8 cellular contexts compared by ENCODE assay signal in genomic region chr18:80148316-80149199, GRCh38. TPM values are rescaled to one million over a fixed set of nuclear protein-coding genes. Genes with fewer than 3 reads are reported as not detected.
DNase-seq lines count a peak whose midpoint lies in the region; ATAC-seq, FAIRE-seq and TF ChIP-seq lines count a peak whose summit lies in the region.

No MANE protein-coding gene starts in this region.

- peaks cover 9% of the 10 kb centered on the region for H3K27me3 ChIP-seq in CD4-positive, CD25-positive, alpha-beta regulatory T cell (ENCODE audit: control insufficient read depth, insufficient read depth, low read length)
- H3K27me3 ChIP-seq in thymus (ENCODE audit: control insufficient read depth, insufficient read depth) = no peaks in the 10 kb centered on the region

- H3K36me3 Mint-ChIP-seq in CD4-positive, CD25-positive, alpha-beta regulatory T cell = no peaks in the 10 kb centered on the region
- H3K36me3 Mint-ChIP-seq in activated naive CD8-positive, alpha-beta T cell treated with anti-CD3 and anti-CD28 coated beads, Interleukin-2, amount 50 U/mL, for 24 hours (ENCODE audit: low read depth) = peaks cover 3% of the 10 kb centered on the region

- peaks cover 9% of the 10 kb centered on the region for H3K4me1 ChIP-seq in CD4-positive, CD25-positive, alpha-beta regulatory T cell (ENCODE audit: control insufficient read depth, insufficient read depth, low read length, poor library complexity, severe bottlenecking)
- H3K4me1 ChIP-seq in kidney (ENCODE audit: control insufficient read depth in 1 of 2, insufficient read depth in 1 of 2, low read depth in 1 of 2, low read length in 2 of 2) (no peaks in the 10 kb centered on the region), thymus (ENCODE audit: control insufficient read depth, insufficient read depth, low read length) (peaks cover 2% of the 10 kb centered on the region)

- H3K36me3 ChIP-seq in CD4-positive, CD25-positive, alpha-beta regulatory T cell (ENCODE audit: control insufficient read depth, insufficient read depth, low read length) = no peaks in the 10 kb centered on the region
- peaks cover 0 to 2% of the 10 kb centered on the region in 2 donors for H3K36me3 ChIP-seq in kidney (ENCODE audit: control insufficient read depth in 1 of 2, insufficient read depth in 2 of 2, low read length in 2 of 2)
- no peaks in the 10 kb centered on the region for H3K36me3 ChIP-seq in thymus (ENCODE audit: control insufficient read depth, insufficient read depth)

- WGBS in thymus = 44% methylated on average over 34 of the region's 34 CpGs

- peaks cover 13% of the 10 kb centered on the region for H3K27me3 Mint-ChIP-seq in CD4-positive, CD25-positive, alpha-beta regulatory T cell
- H3K27me3 Mint-ChIP-seq in activated naive CD8-positive, alpha-beta T cell treated with anti-CD3 and anti-CD28 coated beads, Interleukin-2, amount 50 U/mL, for 24 hours = peaks cover 12% of the 10 kb centered on the region

- no peak overlapping the region for H3K4me3 ChIP-seq in CD4-positive, CD25-positive, alpha-beta regulatory T cell (ENCODE audit: low read depth, low read length)
- peak overlapping the region; percentile 81 to 88 for H3K4me3 ChIP-seq in kidney (ENCODE audit: low read length in 2 of 2)
- H3K4me3 ChIP-seq in thymus (ENCODE audit: low read length) = peak overlapping the region; percentile 62

- ATAC-seq in CD4-positive, CD25-positive, alpha-beta regulatory T cell (ENCODE audit: low read depth in 2 of 2) = no peak
- peak; percentile 5 for ATAC-seq in HG02798 (IDR thresholded peaks at IDR 0.05; ENCODE audit: poor library complexity, unreplicated experiment)
- no peak for ATAC-seq in activated naive CD8-positive, alpha-beta T cell treated with anti-CD3 and anti-CD28 coated beads, Interleukin-2, amount 50 U/mL, for 24 hours
- ATAC-seq in GM21529 (IDR thresholded peaks at IDR 0.05; ENCODE audit: unreplicated experiment) = no peak

- TF ChIP-seq CTCF in kidney (IDR thresholded peaks at IDR 0.05; ENCODE audit: borderline replicate concordance, extremely low read depth, insufficient read depth) = no peak

- peaks cover 0 to 1% (median 0%) of the 10 kb centered on the region in 7 donors for H3K9me3 Mint-ChIP-seq in CD4-positive, CD25-positive, alpha-beta regulatory T cell
- no peaks in the 10 kb centered on the region for H3K9me3 Mint-ChIP-seq in activated naive CD8-positive, alpha-beta T cell treated with anti-CD3 and anti-CD28 coated beads, Interleukin-2, amount 50 U/mL, for 24 hours

- no peak for DNase-seq in CD4-positive, CD25-positive, alpha-beta regulatory T cell
- DNase-seq in activated naive CD8-positive, alpha-beta T cell treated with anti-CD3 and anti-CD28 coated beads, Interleukin-2, amount 50 U/mL, for 24 hours = no peak
- DNase-seq in kidney (no peak), frontal cortex (ENCODE audit: low spot score in 2 of 2) (no peak)
- no peak for DNase-seq in activated CD4-positive, alpha-beta T cell treated with anti-CD3 and anti-CD28 coated beads, Interleukin-2, amount 50 U/mL, for 48 hours

- intact Hi-C loops in kidney (cut with DNase I) = no loop called here

- H3K9me3 ChIP-seq in CD4-positive, CD25-positive, alpha-beta regulatory T cell (ENCODE audit: control insufficient read depth in 2 of 2, low read length in 2 of 2) = no peaks in the 10 kb centered on the region
- H3K9me3 ChIP-seq in kidney (ENCODE audit: control insufficient read depth in 1 of 2, low read length in 2 of 2) (no peaks in the 10 kb centered on the region), thymus (ENCODE audit: control insufficient read depth) (no peaks in the 10 kb centered on the region)

- FAIRE-seq in kidney (lab: Jason Lieb, UNC) (no peak), frontal cortex (lab: Jason Lieb, UNC) (no peak)

- peaks cover 5 to 22% (median 9%) of the 10 kb centered on the region in 4 donors for H3K4me1 Mint-ChIP-seq in CD4-positive, CD25-positive, alpha-beta regulatory T cell
- peaks cover 19% of the 10 kb centered on the region for H3K4me1 Mint-ChIP-seq in activated naive CD8-positive, alpha-beta T cell treated with anti-CD3 and anti-CD28 coated beads, Interleukin-2, amount 50 U/mL, for 24 hours

- H3K27ac Mint-ChIP-seq in CD4-positive, CD25-positive, alpha-beta regulatory T cell = no peak overlapping the region
- no peak overlapping the region for H3K27ac Mint-ChIP-seq in activated naive CD8-positive, alpha-beta T cell treated with anti-CD3 and anti-CD28 coated beads, Interleukin-2, amount 50 U/mL, for 24 hours

- H3K4me3 Mint-ChIP-seq in CD4-positive, CD25-positive, alpha-beta regulatory T cell = peak overlapping the region; percentile 68 to 88 (median 86)
- H3K4me3 Mint-ChIP-seq in activated naive CD8-positive, alpha-beta T cell treated with anti-CD3 and anti-CD28 coated beads, Interleukin-2, amount 50 U/mL, for 24 hours = peak overlapping the region; percentile 82

- no peak overlapping the region for H3K27ac ChIP-seq in CD4-positive, CD25-positive, alpha-beta regulatory T cell (ENCODE audit: insufficient read depth, low read length, poor library complexity, severe bottlenecking)
- peak overlapping the region; percentile 51 to 61 for H3K27ac ChIP-seq in kidney (ENCODE audit: low read depth in 2 of 2, low read length in 2 of 2)
- H3K27ac ChIP-seq in thymus (ENCODE audit: low read depth) = no peak overlapping the region

- peak overlapping the region; percentile 66 to 81 for H3K9ac ChIP-seq in kidney (ENCODE audit: low read length in 2 of 2)

RNA-seq across cellular contexts. Expression of gene ADNP2, which starts 39.5 kb away (rescaled TPM):
- total RNA-seq in CD4-positive, CD25-positive, alpha-beta regulatory T cell = 43.6 TPM
- 1 to 10 TPM; 5.8 to 9.4 (median 8.6) TPM for polyA plus RNA-seq in CD4-positive, CD25-positive, alpha-beta regulatory T cell
- total RNA-seq in kidney = 21.1 TPM
- polyA plus RNA-seq in kidney (ENCODE audit: insufficient read depth, low read depth, low replicate concordance) = 6.0 TPM
- polyA plus RNA-seq in thymus = 9.7 TPM
- total RNA-seq in frontal cortex = 22.0 TPM

Comparison
In these comparisons a context has a peak if more than half of its experiments do, and no peak if none do; other contexts are left out.
1. H3K27ac ChIP-seq: peak in kidney (2 of 2); none in CD4-positive, CD25-positive, alpha-beta regulatory T cell (single experiment) and thymus (single experiment).